In the genomic region with DNA sequence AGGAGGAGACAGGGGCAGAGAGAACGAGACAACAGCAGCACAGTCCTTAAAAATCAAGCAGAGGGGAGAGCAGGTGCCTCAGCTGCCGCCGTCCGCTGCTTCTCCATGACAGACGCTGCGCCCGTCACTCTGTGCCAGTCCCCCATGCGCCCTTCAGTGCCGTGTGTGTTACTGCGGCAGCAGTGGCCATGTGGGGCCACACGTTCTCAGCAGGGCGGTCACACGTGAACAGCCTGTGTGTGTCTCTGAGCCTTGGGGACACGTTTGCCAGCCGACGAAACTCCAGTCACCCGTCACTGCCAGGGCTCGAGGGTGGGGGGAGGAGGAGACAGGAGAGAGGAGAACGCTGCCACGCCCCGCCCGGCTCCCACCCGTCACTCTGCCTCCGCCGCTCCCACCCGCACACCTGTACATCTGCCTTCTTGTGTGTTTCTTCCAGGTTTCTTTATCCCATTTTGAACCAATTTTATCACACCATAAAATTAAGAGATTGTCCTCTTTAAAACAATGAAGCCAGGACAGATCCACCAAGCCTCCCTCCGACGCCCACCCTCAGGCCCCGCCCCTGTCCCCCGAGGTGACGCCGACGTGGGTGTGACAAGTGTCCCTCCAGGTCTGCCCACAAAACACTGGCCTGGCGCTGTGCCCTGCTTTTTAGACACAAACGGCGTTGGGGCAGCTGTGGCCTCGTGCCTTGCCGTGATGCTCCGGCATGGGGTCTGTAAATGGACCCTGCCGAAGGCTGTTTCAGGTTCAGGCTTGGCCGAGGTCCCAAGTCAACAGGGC, we compare ENCODE assay signal across 21 cellular contexts. TPM values are rescaled to one million over a fixed set of nuclear protein-coding genes. Genes with fewer than 3 reads are reported as not detected.
"Had no signal": no experiment of that assay in that cellular context is flagged by ENCODE, and none has a peak within 500 bp of the region (broad histone marks: within the 10 kb centered on the region; RNA-seq: fewer than 3 reads in every experiment).

No MANE protein-coding gene starts in this region.

- ATAC-seq: activated CD8-positive, alpha-beta T cell treated with anti-CD3 and anti-CD28 coated beads for 36 hours; activated T-cell treated with anti-CD3 and anti-CD28 coated beads, Interleukin-2, amount 50 U/mL, for 4 hours; body of pancreas; natural killer cell treated with Interleukin-12 subunit alpha and Interleukin-12 subunit beta and Interleukin-15 and Interleukin-18, amount 100 ng/mL, for 72 hours had no signal

- H3K36me3 Mint-ChIP-seq: mesothelial cell of epicardium; natural killer cell treated with Interleukin-12 subunit alpha and Interleukin-12 subunit beta and Interleukin-15 and Interleukin-18, amount 100 ng/mL, for 72 hours had no signal

- H3K9me3 Mint-ChIP-seq: activated CD8-positive, alpha-beta T cell treated with anti-CD3 and anti-CD28 coated beads for 36 hours; activated naive CD4-positive, alpha-beta T cell treated with anti-CD3 and anti-CD28 coated beads for 36 hours; activated T-cell treated with anti-CD3 and anti-CD28 coated beads, Interleukin-2, amount 50 U/mL, for 4 hours; mesothelial cell of epicardium; natural killer cell treated with Interleukin-12 subunit alpha and Interleukin-12 subunit beta and Interleukin-15 and Interleukin-18, amount 100 ng/mL, for 72 hours had no signal

- DNase-seq: activated CD4-positive, alpha-beta T cell treated with anti-CD3 and anti-CD28 coated beads for 48 hours; activated CD4-positive, CD25-positive, alpha-beta regulatory T cell; activated CD8-positive, alpha-beta T cell treated with anti-CD3 and anti-CD28 coated beads for 36 hours; activated naive CD4-positive, alpha-beta T cell treated with anti-CD3 and anti-CD28 coated beads for 36 hours; activated T-cell treated with anti-CD3 and anti-CD28 coated beads, Interleukin-2, amount 50 U/mL, for 4 hours; body of pancreas; central memory CD4-positive, alpha-beta T cell; erythroblast; foreskin melanocyte; glutamatergic neuron; hippocampal formation; occipital lobe; stimulated activated CD4-positive, alpha-beta T cell treated with anti-CD3 and anti-CD28 coated beads, Interleukin-2, amount 100 ng/mL, for 24 hours; stimulated activated naive CD4-positive, alpha-beta T cell treated with Interleukin-2 at 50 U/mL for 16 hours; T1000; tibial artery had no signal

- H3K27ac Mint-ChIP-seq: activated CD8-positive, alpha-beta T cell treated with anti-CD3 and anti-CD28 coated beads for 36 hours; activated naive CD4-positive, alpha-beta T cell treated with anti-CD3 and anti-CD28 coated beads for 36 hours; mesothelial cell of epicardium; natural killer cell treated with Interleukin-12 subunit alpha and Interleukin-12 subunit beta and Interleukin-15 and Interleukin-18, amount 100 ng/mL, for 72 hours; progenitor cell of endocrine pancreas had no signal

- H3K4me3 Mint-ChIP-seq: activated CD8-positive, alpha-beta T cell treated with anti-CD3 and anti-CD28 coated beads for 36 hours; activated naive CD4-positive, alpha-beta T cell treated with anti-CD3 and anti-CD28 coated beads for 36 hours; activated T-cell treated with anti-CD3 and anti-CD28 coated beads, Interleukin-2, amount 50 U/mL, for 4 hours; mesothelial cell of epicardium; natural killer cell treated with Interleukin-12 subunit alpha and Interleukin-12 subunit beta and Interleukin-15 and Interleukin-18, amount 100 ng/mL, for 72 hours had no signal

RNA-seq across cellular contexts. Expression of gene GALNT9, which starts 58.2 kb away (rescaled TPM):
- total RNA-seq: activated CD8-positive, alpha-beta T cell treated with anti-CD3 and anti-CD28 coated beads for 36 hours; body of pancreas; natural killer cell treated with Interleukin-12 subunit alpha and Interleukin-12 subunit beta and Interleukin-15 and Interleukin-18, amount 100 ng/mL, for 72 hours; subcutaneous adipose tissue had no signal
- polyA plus RNA-seq: keratinocyte had no signal
